ENCODE assay signal across 1 cellular context in the genomic region with DNA sequence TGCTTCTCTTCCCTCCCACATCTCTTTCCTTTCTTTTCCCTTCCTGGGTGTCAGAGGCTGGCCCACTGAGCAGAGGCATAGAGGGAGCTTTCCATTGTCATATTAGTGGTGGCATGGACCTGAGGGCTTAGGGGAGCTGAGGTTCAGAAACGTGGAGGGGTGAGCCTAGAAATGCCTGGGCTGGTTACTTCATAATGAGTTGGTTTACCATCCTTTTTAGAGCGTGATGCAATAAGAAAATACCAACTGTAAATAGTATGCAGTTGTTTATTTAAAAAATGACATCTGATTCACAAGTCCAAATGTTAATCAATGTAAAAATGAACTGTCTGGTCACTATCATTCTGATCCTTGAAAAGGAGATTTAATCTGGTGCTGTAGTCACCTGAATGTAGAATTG.
TF ChIP-seq lines count a peak whose summit lies in the region.

No MANE protein-coding gene starts in this region.

TF ChIP-seq in IMR-90, 13 proteins besides CTCF, POLR2A, EP300 and RAD21 (continued from another document):
- TF ChIP-seq, protein P1, sequence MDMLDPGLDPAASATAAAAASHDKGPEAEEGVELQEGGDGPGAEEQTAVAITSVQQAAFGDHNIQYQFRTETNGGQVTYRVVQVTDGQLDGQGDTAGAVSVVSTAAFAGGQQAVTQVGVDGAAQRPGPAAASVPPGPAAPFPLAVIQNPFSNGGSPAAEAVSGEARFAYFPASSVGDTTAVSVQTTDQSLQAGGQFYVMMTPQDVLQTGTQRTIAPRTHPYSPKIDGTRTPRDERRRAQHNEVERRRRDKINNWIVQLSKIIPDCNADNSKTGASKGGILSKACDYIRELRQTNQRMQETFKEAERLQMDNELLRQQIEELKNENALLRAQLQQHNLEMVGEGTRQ (IDR thresholded peaks at IDR 0.05; ENCODE audit: low read depth, low read length) = no peak
- peak; percentile 73 for TF ChIP-seq CEBPB (IDR thresholded peaks at IDR 0.05; ENCODE audit: low read depth, low read length)
